In genomic region chr9:130444565-130445221, GRCh38 we compare ENCODE assay signal across 8 cellular contexts. TPM values are rescaled to one million over a fixed set of nuclear protein-coding genes. Genes with fewer than 3 reads are reported as not detected.
DNase-seq lines count a peak whose midpoint lies in the region; ATAC-seq and TF ChIP-seq lines count a peak whose summit lies in the region.

TSS of gene ASS1 (plus strand) at chr9:130444961. CDS start at chr9:130452229, 7,268 bp downstream.

- intact Hi-C loops in Calu3 (cut with micrococcal nuclease; ENCODE audit: unreplicated experiment), result no loop called here

- H3K27ac Mint-ChIP-seq in Calu3 (ENCODE audit: unreplicated experiment), result no peak within 1 kb of the TSS
- H3K27ac Mint-ChIP-seq in endothelial cell (ENCODE audit: unreplicated experiment), result no peak within 1 kb of the TSS
- H3K27ac Mint-ChIP-seq in stimulated activated naive B cell treated with anti-CD40 and anti-IgM and Interleukin-4, amounts not matched to agents 10 μg/mL and 1 μg/mL and 100 μg/mL, for 72 hours, result no peak within 1 kb of the TSS

- H3K4me1 Mint-ChIP-seq in Calu3 (ENCODE audit: low read depth, unreplicated experiment) (no peaks in the 10 kb centered on the region), endothelial cell (ENCODE audit: unreplicated experiment) (peaks cover 6% of the 10 kb centered on the region)
- H3K4me1 Mint-ChIP-seq in stimulated activated naive B cell treated with anti-CD40 and anti-IgM and Interleukin-4, amounts not matched to agents 10 μg/mL and 1 μg/mL and 100 μg/mL, for 72 hours, result peaks cover 5 to 6% of the 10 kb centered on the region in 2 donors

- peak within 1 kb of the TSS; percentile 69 to 70 for H3K27ac ChIP-seq in mucosa of rectum (ENCODE audit: low read depth in 2 of 2, low read length in 2 of 2)

- peak within 1 kb of the TSS; percentile 72 to 83 for H3K9ac ChIP-seq in mucosa of rectum (ENCODE audit: low read depth in 1 of 2, low read length in 2 of 2)

- H3K4me3 Mint-ChIP-seq in Calu3 (ENCODE audit: low read depth, unreplicated experiment), result peak within 1 kb of the TSS; percentile 72
- peak within 1 kb of the TSS; percentile 56 for H3K4me3 Mint-ChIP-seq in endothelial cell (ENCODE audit: unreplicated experiment)
- H3K4me3 Mint-ChIP-seq in stimulated activated naive B cell treated with anti-CD40 and anti-IgM and Interleukin-4, amounts not matched to agents 10 μg/mL and 1 μg/mL and 100 μg/mL, for 72 hours, result peak within 1 kb of the TSS; percentile 59 to 62

- no TSS peak for BruUV-seq in Calu3 (replicated peaks; lab: Mats Ljungman, UMichigan)

- DNase-seq in Calu3 (peak; percentile 83), NAMALWA (ENCODE audit: low spot score) (peak; percentile 51), endothelial cell (ENCODE audit: low spot score) (peak; percentile 28), superior temporal gyrus (ENCODE audit: extremely low spot score) (no peak), dedifferentiated amniotic fluid mesenchymal stem cell (ENCODE audit: extremely low spot score) (no peak)
- peak; percentile 41 to 50 for DNase-seq in activated CD4-positive, alpha-beta T cell treated with anti-CD3 and anti-CD28 coated beads, Interleukin-2, amount 50 U/mL, for 4 hours
- no peak for DNase-seq in stimulated activated naive B cell treated with anti-CD40 and anti-IgM and Interleukin-4, amounts not matched to agents 10 μg/mL and 1 μg/mL and 100 μg/mL, for 72 hours

- peaks cover 1% of the 10 kb centered on the region for H3K27me3 Mint-ChIP-seq in Calu3 (ENCODE audit: unreplicated experiment)
- peaks cover 2% of the 10 kb centered on the region for H3K27me3 Mint-ChIP-seq in endothelial cell (ENCODE audit: unreplicated experiment)
- H3K27me3 Mint-ChIP-seq in stimulated activated naive B cell treated with anti-CD40 and anti-IgM and Interleukin-4, amounts not matched to agents 10 μg/mL and 1 μg/mL and 100 μg/mL, for 72 hours, result peaks cover 37 to 65% of the 10 kb centered on the region in 2 donors

- H3K36me3 Mint-ChIP-seq in Calu3 (ENCODE audit: insufficient read depth, unreplicated experiment) (peaks cover 13% of the 10 kb centered on the region), endothelial cell (ENCODE audit: low read depth, unreplicated experiment) (peaks cover 3% of the 10 kb centered on the region)
- H3K36me3 Mint-ChIP-seq in stimulated activated naive B cell treated with anti-CD40 and anti-IgM and Interleukin-4, amounts not matched to agents 10 μg/mL and 1 μg/mL and 100 μg/mL, for 72 hours, result peaks cover 0 to 3% of the 10 kb centered on the region in 2 donors

- peak; percentile 77 to 83 for ATAC-seq in stimulated activated naive B cell treated with anti-CD40 and anti-IgM and Interleukin-4, amounts not matched to agents 10 μg/mL and 1 μg/mL and 100 μg/mL, for 72 hours (replicated peaks)

- H3K4me1 ChIP-seq in mucosa of rectum (ENCODE audit: control insufficient read depth in 2 of 2, insufficient read depth in 2 of 2, low read length in 2 of 2), result peaks cover 15 to 24% of the 10 kb centered on the region in 2 donors

- TF ChIP-seq CTCF in Calu3 (IDR thresholded peaks at IDR 0.05; ENCODE audit: unreplicated experiment), result no peak
- no peak for TF ChIP-seq CTCF in endothelial cell (IDR thresholded peaks at IDR 0.05; ENCODE audit: unreplicated experiment)

- H3K9me3 Mint-ChIP-seq in Calu3 (ENCODE audit: low read depth, unreplicated experiment), result peaks cover 2% of the 10 kb centered on the region
- H3K9me3 Mint-ChIP-seq in endothelial cell (ENCODE audit: unreplicated experiment), result no peaks in the 10 kb centered on the region
- peaks cover 4 to 6% of the 10 kb centered on the region in 2 donors for H3K9me3 Mint-ChIP-seq in stimulated activated naive B cell treated with anti-CD40 and anti-IgM and Interleukin-4, amounts not matched to agents 10 μg/mL and 1 μg/mL and 100 μg/mL, for 72 hours

- CTCF ChIA-PET in Calu3 (lab: Charles Lee), result no interaction called here

- H3K4me3 ChIP-seq in mucosa of rectum (ENCODE audit: low read length in 2 of 2), result peak within 1 kb of the TSS; percentile 69 to 77

- H3K36me3 ChIP-seq in mucosa of rectum (ENCODE audit: control insufficient read depth in 2 of 2, insufficient read depth in 2 of 2, low read length in 2 of 2), result no peaks in the 10 kb centered on the region

- H3K9me3 ChIP-seq in mucosa of rectum (ENCODE audit: control insufficient read depth in 2 of 2, low read length in 2 of 2), result peaks cover 0 to 2% of the 10 kb centered on the region in 2 donors

- H3K27me3 ChIP-seq in mucosa of rectum (ENCODE audit: control insufficient read depth in 2 of 2, insufficient read depth in 2 of 2, low read length in 2 of 2), result no peaks in the 10 kb centered on the region

RNA-seq across cellular contexts. Expression of gene ASS1, which starts in this region (rescaled TPM):
- total RNA-seq in Calu3 (2022), result 40.3 and 78.9 TPM in 2 replicates
- 3.1 TPM for total RNA-seq in endothelial cell (ENCODE audit: unreplicated experiment)

Comparison
In these comparisons a context has a peak if more than half of its experiments do, and no peak if none do; other contexts are left out.
1. RNA of gene ASS1 (total RNA-seq): 40.3 to 78.9 TPM in Calu3; 3.1 TPM in endothelial cell (single experiment); every median in the first group is over 10 times any median in the second.
2. DNase-seq: peak in Calu3 (single experiment), NAMALWA (single experiment), activated CD4-positive, alpha-beta T cell treated with anti-CD3 and anti-CD28 coated beads, Interleukin-2, amount 50 U/mL, for 4 hours (2 of 2) and endothelial cell (single experiment); none in stimulated activated naive B cell treated with anti-CD40 and anti-IgM and Interleukin-4, amounts not matched to agents 10 μg/mL and 1 μg/mL and 100 μg/mL, for 72 hours (single experiment), superior temporal gyrus (single experiment) and dedifferentiated amniotic fluid mesenchymal stem cell (single experiment).
3. Peak in every context shown above with its lines, with median percentiles within 50 percentile points of each other: H3K4me3 Mint-ChIP-seq.